In the genomic region with DNA sequence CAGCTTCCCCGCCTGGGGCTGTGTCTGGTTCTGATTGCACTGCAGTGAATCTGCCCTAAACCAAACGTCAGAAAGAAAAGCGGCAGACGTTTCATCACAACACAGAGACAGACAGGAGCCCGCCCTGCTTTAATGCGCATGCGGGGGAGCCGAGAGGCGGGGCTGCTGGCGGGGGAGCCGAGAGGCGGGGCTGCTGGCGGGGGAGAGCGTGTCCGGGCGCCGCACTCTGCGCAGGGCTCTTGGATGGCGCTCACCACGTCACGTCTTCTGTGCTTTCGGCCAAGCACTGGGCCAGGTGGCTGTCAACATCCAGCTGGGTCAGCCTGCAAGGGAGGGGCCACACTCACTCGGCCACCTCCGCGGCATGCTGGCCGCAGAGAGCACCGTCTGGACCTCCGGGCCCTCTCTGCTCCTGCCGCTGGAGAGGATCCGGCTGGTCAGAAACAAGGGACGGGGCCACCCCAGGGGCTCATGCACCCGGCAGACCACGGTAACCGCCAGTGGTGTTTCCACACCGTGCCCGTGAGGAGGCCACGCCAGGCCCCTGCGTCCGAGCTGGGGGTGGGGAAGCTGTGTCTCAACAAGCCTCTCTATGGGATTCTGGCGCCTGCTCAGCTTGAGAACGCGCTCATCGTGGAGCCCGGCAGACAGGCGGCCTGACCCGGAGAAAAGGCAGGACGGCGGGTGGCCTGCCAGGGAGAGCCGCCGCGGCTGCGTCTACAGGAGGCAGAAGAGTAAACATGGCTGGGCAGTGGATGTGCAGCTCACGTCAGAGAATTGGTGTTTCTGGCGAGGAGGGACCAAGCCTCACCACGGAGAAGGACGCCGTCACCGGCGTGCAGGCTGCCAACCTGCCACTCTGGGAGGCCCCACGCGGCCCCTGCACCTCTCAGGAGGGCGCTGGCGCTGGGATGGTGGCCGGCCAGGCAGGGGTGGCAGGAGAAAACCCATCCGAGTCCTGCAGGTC, we compare ENCODE assay signal across 1 cellular context.
TF ChIP-seq lines count a peak whose summit lies in the region.

No MANE protein-coding gene starts in this region.

TF ChIP-seq in HepG2, 621 proteins besides CTCF, POLR2A, EP300 and RAD21 (continued from another document and continues in another):
- TF ChIP-seq ZHX2 (IDR thresholded peaks at IDR 0.05; ENCODE audit: low read depth), result no peak
- TF ChIP-seq ZHX2 (CRISPR knock-in tag; IDR thresholded peaks at IDR 0.05; ENCODE audit: borderline replicate concordance), result no peak
- TF ChIP-seq PRPF4 (IDR thresholded peaks at IDR 0.05; ENCODE audit: low read depth, low read length, poor library complexity, severe bottlenecking), result no peak
- peak; percentile 86; the same call in 1 of the 2 replicates for TF ChIP-seq MEIS1 (CRISPR knock-in tag; IDR thresholded peaks at IDR 0.05; ENCODE audit: borderline replicate concordance)
- no peak for TF ChIP-seq ZXDC (CRISPR knock-in tag; IDR thresholded peaks at IDR 0.05)
- no peak for TF ChIP-seq ZBTB46 (CRISPR knock-in tag; IDR thresholded peaks at IDR 0.05; ENCODE audit: borderline replicate concordance)
- TF ChIP-seq MTF1 (CRISPR knock-in tag; IDR thresholded peaks at IDR 0.05), result no peak
- no peak for TF ChIP-seq ZNF12 (CRISPR knock-in tag; IDR thresholded peaks at IDR 0.05)
- 0 out of 2 replicates have a peak, but pooled peaks have one; percentile 20 for TF ChIP-seq SMAD1 (CRISPR knock-in tag; IDR thresholded peaks at IDR 0.05; ENCODE audit: borderline replicate concordance, low read depth)
- no peak for TF ChIP-seq FIP1L1 (IDR thresholded peaks at IDR 0.05; ENCODE audit: borderline replicate concordance, insufficient read depth, low read depth, low read length)
- TF ChIP-seq, protein P1, sequence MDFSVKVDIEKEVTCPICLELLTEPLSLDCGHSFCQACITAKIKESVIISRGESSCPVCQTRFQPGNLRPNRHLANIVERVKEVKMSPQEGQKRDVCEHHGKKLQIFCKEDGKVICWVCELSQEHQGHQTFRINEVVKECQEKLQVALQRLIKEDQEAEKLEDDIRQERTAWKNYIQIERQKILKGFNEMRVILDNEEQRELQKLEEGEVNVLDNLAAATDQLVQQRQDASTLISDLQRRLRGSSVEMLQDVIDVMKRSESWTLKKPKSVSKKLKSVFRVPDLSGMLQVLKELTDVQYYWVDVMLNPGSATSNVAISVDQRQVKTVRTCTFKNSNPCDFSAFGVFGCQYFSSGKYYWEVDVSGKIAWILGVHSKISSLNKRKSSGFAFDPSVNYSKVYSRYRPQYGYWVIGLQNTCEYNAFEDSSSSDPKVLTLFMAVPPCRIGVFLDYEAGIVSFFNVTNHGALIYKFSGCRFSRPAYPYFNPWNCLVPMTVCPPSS (IDR thresholded peaks at IDR 0.05), result no peak
- TF ChIP-seq, protein P2, sequence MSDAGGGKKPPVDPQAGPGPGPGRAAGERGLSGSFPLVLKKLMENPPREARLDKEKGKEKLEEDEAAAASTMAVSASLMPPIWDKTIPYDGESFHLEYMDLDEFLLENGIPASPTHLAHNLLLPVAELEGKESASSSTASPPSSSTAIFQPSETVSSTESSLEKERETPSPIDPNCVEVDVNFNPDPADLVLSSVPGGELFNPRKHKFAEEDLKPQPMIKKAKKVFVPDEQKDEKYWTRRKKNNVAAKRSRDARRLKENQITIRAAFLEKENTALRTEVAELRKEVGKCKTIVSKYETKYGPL (CRISPR knock-in tag; IDR thresholded peaks at IDR 0.05), result no peak
- TF ChIP-seq RFXANK (CRISPR knock-in tag; IDR thresholded peaks at IDR 0.05), result no peak
- TF ChIP-seq ZNF383 (CRISPR knock-in tag; IDR thresholded peaks at IDR 0.05; ENCODE audit: borderline replicate concordance), result no peak
- no peak; the same call in 1 of the 2 replicates for TF ChIP-seq MTA1 (CRISPR knock-in tag; IDR thresholded peaks at IDR 0.05; ENCODE audit: borderline replicate concordance)
- TF ChIP-seq ZNF160 (CRISPR knock-in tag; IDR thresholded peaks at IDR 0.05), result peak; percentile 20; the same call in 1 of the 2 replicates
- TF ChIP-seq ZNF230 (CRISPR knock-in tag; IDR thresholded peaks at IDR 0.05), result peak; percentile 86
- TF ChIP-seq ESRRA (CRISPR knock-in tag; IDR thresholded peaks at IDR 0.05; ENCODE audit: low read depth), result 0 out of 2 replicates have a peak, but pooled peaks have one; percentile 50
- TF ChIP-seq XRCC5 (optimal IDR thresholded peaks at IDR 0.05; ENCODE audit: low read length), result no peak
- 0 out of 2 replicates have a peak, but pooled peaks have one; percentile 47 for TF ChIP-seq ZNF569 (CRISPR knock-in tag; IDR thresholded peaks at IDR 0.05; ENCODE audit: borderline replicate concordance)
- no peak for TF ChIP-seq ZNF510 (CRISPR knock-in tag; IDR thresholded peaks at IDR 0.05; ENCODE audit: low read depth)
- no peak for TF ChIP-seq HHEX (CRISPR knock-in tag; IDR thresholded peaks at IDR 0.05)
- TF ChIP-seq BRCA1 (CRISPR knock-in tag; IDR thresholded peaks at IDR 0.05), result 0 out of 2 replicates have a peak, but pooled peaks have one; percentile 28
- TF ChIP-seq ZKSCAN8 (CRISPR knock-in tag; IDR thresholded peaks at IDR 0.05; ENCODE audit: borderline replicate concordance), result no peak
- TF ChIP-seq AGO1 (IDR thresholded peaks at IDR 0.05; ENCODE audit: low read depth, low read length, poor library complexity, severe bottlenecking), result peak; percentile 68
- peak; percentile 45; the same call in 1 of the 2 replicates for TF ChIP-seq ZBTB21 (CRISPR knock-in tag; IDR thresholded peaks at IDR 0.05)
- TF ChIP-seq HMGA1 (CRISPR knock-in tag; conservative IDR thresholded peaks at IDR 0.05), result no peak
- TF ChIP-seq ZNF280B (CRISPR knock-in tag; IDR thresholded peaks at IDR 0.05; ENCODE audit: borderline replicate concordance), result no peak
- TF ChIP-seq PLSCR1 (CRISPR knock-in tag; IDR thresholded peaks at IDR 0.05; ENCODE audit: borderline replicate concordance), result no peak
- TF ChIP-seq CHCHD3 (CRISPR knock-in tag; IDR thresholded peaks at IDR 0.05), result no peak
- TF ChIP-seq, protein P3, sequence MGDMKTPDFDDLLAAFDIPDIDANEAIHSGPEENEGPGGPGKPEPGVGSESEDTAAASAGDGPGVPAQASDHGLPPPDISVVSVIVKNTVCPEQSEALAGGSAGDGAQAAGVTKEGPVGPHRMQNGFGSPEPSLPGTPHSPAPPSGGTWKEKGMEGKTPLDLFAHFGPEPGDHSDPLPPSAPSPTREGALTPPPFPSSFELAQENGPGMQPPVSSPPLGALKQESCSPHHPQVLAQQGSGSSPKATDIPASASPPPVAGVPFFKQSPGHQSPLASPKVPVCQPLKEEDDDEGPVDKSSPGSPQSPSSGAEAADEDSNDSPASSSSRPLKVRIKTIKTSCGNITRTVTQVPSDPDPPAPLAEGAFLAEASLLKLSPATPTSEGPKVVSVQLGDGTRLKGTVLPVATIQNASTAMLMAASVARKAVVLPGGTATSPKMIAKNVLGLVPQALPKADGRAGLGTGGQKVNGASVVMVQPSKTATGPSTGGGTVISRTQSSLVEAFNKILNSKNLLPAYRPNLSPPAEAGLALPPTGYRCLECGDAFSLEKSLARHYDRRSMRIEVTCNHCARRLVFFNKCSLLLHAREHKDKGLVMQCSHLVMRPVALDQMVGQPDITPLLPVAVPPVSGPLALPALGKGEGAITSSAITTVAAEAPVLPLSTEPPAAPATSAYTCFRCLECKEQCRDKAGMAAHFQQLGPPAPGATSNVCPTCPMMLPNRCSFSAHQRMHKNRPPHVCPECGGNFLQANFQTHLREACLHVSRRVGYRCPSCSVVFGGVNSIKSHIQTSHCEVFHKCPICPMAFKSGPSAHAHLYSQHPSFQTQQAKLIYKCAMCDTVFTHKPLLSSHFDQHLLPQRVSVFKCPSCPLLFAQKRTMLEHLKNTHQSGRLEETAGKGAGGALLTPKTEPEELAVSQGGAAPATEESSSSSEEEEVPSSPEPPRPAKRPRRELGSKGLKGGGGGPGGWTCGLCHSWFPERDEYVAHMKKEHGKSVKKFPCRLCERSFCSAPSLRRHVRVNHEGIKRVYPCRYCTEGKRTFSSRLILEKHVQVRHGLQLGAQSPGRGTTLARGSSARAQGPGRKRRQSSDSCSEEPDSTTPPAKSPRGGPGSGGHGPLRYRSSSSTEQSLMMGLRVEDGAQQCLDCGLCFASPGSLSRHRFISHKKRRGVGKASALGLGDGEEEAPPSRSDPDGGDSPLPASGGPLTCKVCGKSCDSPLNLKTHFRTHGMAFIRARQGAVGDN (CRISPR knock-in tag; IDR thresholded peaks at IDR 0.05), result peak; percentile 84
- peak; percentile 46 for TF ChIP-seq ZNF777 (CRISPR knock-in tag; IDR thresholded peaks at IDR 0.05)
- TF ChIP-seq ZNF180 (CRISPR knock-in tag; IDR thresholded peaks at IDR 0.05; ENCODE audit: borderline replicate concordance, low read depth), result no peak
